In the genomic region with DNA sequence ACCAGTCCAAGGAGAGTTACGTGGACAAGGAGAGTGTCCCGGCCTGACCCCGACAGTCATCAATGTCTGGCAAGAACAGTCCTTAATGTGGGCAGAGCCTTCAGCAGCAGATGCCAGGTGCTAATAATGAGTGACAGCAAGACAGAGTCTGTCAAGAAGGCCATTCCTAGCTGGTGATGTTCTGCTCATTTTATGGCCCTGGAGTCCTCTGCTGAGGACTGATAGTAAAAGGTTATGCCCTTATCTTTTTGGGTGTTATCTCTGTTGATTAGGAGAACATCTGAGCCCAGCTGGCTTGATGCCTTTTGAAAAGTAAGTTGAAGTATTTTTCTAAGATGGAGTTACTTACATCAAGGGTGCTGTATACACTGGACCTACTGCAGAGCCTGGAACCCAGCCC, we compare ENCODE assay signal across 1 cellular context.
A peak's percentile ranks its signal among the peaks of the same experiment; 100 is the strongest.
TF ChIP-seq lines count a peak whose summit lies in the region.

No MANE protein-coding gene starts in this region.

TF ChIP-seq in K562, 482 proteins besides CTCF, POLR2A, EP300 and RAD21 (continued from another document and continues in another):
- no peak for TF ChIP-seq CCNT2 (IDR thresholded peaks at IDR 0.05; ENCODE audit: borderline replicate concordance, extremely low read depth, insufficient read length, low read depth, low read length)
- TF ChIP-seq ZNF197 (CRISPR knock-in tag; IDR thresholded peaks at IDR 0.05; ENCODE audit: low read depth), result 0 out of 2 replicates have a peak, but pooled peaks have one; percentile 77
- TF ChIP-seq, protein P1, sequence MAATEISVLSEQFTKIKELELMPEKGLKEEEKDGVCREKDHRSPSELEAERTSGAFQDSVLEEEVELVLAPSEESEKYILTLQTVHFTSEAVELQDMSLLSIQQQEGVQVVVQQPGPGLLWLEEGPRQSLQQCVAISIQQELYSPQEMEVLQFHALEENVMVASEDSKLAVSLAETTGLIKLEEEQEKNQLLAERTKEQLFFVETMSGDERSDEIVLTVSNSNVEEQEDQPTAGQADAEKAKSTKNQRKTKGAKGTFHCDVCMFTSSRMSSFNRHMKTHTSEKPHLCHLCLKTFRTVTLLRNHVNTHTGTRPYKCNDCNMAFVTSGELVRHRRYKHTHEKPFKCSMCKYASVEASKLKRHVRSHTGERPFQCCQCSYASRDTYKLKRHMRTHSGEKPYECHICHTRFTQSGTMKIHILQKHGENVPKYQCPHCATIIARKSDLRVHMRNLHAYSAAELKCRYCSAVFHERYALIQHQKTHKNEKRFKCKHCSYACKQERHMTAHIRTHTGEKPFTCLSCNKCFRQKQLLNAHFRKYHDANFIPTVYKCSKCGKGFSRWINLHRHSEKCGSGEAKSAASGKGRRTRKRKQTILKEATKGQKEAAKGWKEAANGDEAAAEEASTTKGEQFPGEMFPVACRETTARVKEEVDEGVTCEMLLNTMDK (IDR thresholded peaks at IDR 0.05; ENCODE audit: borderline replicate concordance, insufficient read depth, low read depth, low read length, poor library complexity, severe bottlenecking), result no peak
- no peak for TF ChIP-seq NELFE (IDR thresholded peaks at IDR 0.05; ENCODE audit: insufficient read depth, insufficient read length)
- TF ChIP-seq ZNF165 (CRISPR knock-in tag; IDR thresholded peaks at IDR 0.05; ENCODE audit: borderline replicate concordance), result no peak
- TF ChIP-seq CREBBP (IDR thresholded peaks at IDR 0.05; ENCODE audit: low read depth, low read length), result no peak
- TF ChIP-seq, protein P2, sequence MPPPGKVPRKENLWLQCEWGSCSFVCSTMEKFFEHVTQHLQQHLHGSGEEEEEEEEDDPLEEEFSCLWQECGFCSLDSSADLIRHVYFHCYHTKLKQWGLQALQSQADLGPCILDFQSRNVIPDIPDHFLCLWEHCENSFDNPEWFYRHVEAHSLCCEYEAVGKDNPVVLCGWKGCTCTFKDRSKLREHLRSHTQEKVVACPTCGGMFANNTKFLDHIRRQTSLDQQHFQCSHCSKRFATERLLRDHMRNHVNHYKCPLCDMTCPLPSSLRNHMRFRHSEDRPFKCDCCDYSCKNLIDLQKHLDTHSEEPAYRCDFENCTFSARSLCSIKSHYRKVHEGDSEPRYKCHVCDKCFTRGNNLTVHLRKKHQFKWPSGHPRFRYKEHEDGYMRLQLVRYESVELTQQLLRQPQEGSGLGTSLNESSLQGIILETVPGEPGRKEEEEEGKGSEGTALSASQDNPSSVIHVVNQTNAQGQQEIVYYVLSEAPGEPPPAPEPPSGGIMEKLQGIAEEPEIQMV (tag; conservative IDR thresholded peaks at IDR 0.05; ENCODE audit: low read depth), result no peak
- no peak for TF ChIP-seq ARNT (IDR thresholded peaks at IDR 0.05)
- TF ChIP-seq, protein P3, sequence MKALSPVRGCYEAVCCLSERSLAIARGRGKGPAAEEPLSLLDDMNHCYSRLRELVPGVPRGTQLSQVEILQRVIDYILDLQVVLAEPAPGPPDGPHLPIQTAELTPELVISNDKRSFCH (CRISPR knock-in tag; IDR thresholded peaks at IDR 0.05), result no peak
- TF ChIP-seq, protein P3 (tag; IDR thresholded peaks at IDR 0.05), result peak; percentile 94
- TF ChIP-seq TCF7 (IDR thresholded peaks at IDR 0.05; ENCODE audit: borderline replicate concordance), result no peak
- TF ChIP-seq SNIP1 (IDR thresholded peaks at IDR 0.05; ENCODE audit: low read depth), result no peak
- TF ChIP-seq CREB1 (IDR thresholded peaks at IDR 0.05), result no peak
- TF ChIP-seq CREB1 (CRISPR knock-in tag; IDR thresholded peaks at IDR 0.05), result no peak
- peak; percentile 53 for TF ChIP-seq SMAD4 (CRISPR knock-in tag; conservative IDR thresholded peaks at IDR 0.05)
- TF ChIP-seq, protein P4, sequence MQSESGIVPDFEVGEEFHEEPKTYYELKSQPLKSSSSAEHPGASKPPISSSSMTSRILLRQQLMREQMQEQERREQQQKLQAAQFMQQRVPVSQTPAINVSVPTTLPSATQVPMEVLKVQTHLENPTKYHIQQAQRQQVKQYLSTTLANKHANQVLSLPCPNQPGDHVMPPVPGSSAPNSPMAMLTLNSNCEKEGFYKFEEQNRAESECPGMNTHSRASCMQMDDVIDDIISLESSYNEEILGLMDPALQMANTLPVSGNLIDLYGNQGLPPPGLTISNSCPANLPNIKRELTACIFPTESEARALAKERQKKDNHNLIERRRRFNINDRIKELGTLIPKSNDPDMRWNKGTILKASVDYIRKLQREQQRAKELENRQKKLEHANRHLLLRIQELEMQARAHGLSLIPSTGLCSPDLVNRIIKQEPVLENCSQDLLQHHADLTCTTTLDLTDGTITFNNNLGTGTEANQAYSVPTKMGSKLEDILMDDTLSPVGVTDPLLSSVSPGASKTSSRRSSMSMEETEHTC (IDR thresholded peaks at IDR 0.05), result no peak
- no peak for TF ChIP-seq RB1 (IDR thresholded peaks at IDR 0.05; ENCODE audit: low read depth)
- TF ChIP-seq SMAD1 (IDR thresholded peaks at IDR 0.05; ENCODE audit: low read depth, low read length, partially characterized antibody), result no peak
- TF ChIP-seq HSF4 (CRISPR knock-in tag; IDR thresholded peaks at IDR 0.05; ENCODE audit: borderline replicate concordance), result no peak
- TF ChIP-seq, protein P5, sequence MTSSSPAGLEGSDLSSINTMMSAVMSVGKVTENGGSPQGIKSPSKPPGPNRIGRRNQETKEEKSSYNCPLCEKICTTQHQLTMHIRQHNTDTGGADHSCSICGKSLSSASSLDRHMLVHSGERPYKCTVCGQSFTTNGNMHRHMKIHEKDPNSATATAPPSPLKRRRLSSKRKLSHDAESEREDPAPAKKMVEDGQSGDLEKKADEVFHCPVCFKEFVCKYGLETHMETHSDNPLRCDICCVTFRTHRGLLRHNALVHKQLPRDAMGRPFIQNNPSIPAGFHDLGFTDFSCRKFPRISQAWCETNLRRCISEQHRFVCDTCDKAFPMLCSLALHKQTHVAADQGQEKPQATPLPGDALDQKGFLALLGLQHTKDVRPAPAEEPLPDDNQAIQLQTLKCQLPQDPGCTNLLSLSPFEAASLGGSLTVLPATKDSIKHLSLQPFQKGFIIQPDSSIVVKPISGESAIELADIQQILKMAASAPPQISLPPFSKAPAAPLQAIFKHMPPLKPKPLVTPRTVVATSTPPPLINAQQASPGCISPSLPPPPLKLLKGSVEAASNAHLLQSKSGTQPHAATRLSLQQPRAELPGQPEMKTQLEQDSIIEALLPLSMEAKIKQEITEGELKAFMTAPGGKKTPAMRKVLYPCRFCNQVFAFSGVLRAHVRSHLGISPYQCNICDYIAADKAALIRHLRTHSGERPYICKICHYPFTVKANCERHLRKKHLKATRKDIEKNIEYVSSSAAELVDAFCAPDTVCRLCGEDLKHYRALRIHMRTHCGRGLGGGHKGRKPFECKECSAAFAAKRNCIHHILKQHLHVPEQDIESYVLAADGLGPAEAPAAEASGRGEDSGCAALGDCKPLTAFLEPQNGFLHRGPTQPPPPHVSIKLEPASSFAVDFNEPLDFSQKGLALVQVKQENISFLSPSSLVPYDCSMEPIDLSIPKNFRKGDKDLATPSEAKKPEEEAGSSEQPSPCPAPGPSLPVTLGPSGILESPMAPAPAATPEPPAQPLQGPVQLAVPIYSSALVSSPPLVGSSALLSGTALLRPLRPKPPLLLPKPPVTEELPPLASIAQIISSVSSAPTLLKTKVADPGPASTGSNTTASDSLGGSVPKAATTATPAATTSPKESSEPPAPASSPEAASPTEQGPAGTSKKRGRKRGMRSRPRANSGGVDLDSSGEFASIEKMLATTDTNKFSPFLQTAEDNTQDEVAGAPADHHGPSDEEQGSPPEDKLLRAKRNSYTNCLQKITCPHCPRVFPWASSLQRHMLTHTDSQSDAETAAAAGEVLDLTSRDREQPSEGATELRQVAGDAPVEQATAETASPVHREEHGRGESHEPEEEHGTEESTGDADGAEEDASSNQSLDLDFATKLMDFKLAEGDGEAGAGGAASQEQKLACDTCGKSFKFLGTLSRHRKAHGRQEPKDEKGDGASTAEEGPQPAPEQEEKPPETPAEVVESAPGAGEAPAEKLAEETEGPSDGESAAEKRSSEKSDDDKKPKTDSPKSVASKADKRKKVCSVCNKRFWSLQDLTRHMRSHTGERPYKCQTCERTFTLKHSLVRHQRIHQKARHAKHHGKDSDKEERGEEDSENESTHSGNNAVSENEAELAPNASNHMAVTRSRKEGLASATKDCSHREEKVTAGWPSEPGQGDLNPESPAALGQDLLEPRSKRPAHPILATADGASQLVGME (CRISPR knock-in tag; IDR thresholded peaks at IDR 0.05), result no peak
- TF ChIP-seq TEAD1 (CRISPR knock-in tag; IDR thresholded peaks at IDR 0.05), result peak in 1 of 2 experiments; percentile 82; a peak in 2 of 4 replicates
- TF ChIP-seq TAL1 (IDR thresholded peaks at IDR 0.05), result peak; percentile 73
- TF ChIP-seq SP2 (IDR thresholded peaks at IDR 0.05; ENCODE audit: extremely low read depth, low read depth, low read length, poor library complexity, severe bottlenecking), result no peak
- 0 out of 2 replicates have a peak, but pooled peaks have one; percentile 34 for TF ChIP-seq PML (IDR thresholded peaks at IDR 0.05; ENCODE audit: low read length)
- TF ChIP-seq, protein P6, sequence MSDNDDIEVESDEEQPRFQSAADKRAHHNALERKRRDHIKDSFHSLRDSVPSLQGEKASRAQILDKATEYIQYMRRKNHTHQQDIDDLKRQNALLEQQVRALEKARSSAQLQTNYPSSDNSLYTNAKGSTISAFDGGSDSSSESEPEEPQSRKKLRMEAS (CRISPR knock-in tag; IDR thresholded peaks at IDR 0.05), result no peak
- TF ChIP-seq, protein P7, sequence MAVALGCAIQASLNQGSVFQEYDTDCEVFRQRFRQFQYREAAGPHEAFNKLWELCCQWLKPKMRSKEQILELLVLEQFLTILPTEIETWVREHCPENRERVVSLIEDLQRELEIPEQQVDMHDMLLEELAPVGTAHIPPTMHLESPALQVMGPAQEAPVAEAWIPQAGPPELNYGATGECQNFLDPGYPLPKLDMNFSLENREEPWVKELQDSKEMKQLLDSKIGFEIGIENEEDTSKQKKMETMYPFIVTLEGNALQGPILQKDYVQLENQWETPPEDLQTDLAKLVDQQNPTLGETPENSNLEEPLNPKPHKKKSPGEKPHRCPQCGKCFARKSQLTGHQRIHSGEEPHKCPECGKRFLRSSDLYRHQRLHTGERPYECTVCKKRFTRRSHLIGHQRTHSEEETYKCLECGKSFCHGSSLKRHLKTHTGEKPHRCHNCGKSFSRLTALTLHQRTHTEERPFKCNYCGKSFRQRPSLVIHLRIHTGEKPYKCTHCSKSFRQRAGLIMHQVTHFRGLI (CRISPR knock-in tag; IDR thresholded peaks at IDR 0.05), result peak; percentile 66
- no peak for TF ChIP-seq ZNF133 (CRISPR knock-in tag; IDR thresholded peaks at IDR 0.05)
- no peak for TF ChIP-seq HOXB6 (CRISPR knock-in tag; IDR thresholded peaks at IDR 0.05; ENCODE audit: borderline replicate concordance)
- no peak for TF ChIP-seq SIX5 (IDR thresholded peaks at IDR 0.05; ENCODE audit: borderline replicate concordance in 1 of 2, insufficient read depth in 1 of 2, low read depth in 1 of 2, low read length in 2 of 2)
- no peak for TF ChIP-seq RNF2 (IDR thresholded peaks at IDR 0.05)
- TF ChIP-seq SMAD2 (IDR thresholded peaks at IDR 0.05; ENCODE audit: low read depth, low read length), result no peak
- no peak for TF ChIP-seq WHSC1 (IDR thresholded peaks at IDR 0.05; ENCODE audit: low read length)
- no peak for TF ChIP-seq COPS2 (conservative IDR thresholded peaks at IDR 0.05)
- no peak for TF ChIP-seq HDAC8 (tag; IDR thresholded peaks at IDR 0.05)
- TF ChIP-seq, protein P8, sequence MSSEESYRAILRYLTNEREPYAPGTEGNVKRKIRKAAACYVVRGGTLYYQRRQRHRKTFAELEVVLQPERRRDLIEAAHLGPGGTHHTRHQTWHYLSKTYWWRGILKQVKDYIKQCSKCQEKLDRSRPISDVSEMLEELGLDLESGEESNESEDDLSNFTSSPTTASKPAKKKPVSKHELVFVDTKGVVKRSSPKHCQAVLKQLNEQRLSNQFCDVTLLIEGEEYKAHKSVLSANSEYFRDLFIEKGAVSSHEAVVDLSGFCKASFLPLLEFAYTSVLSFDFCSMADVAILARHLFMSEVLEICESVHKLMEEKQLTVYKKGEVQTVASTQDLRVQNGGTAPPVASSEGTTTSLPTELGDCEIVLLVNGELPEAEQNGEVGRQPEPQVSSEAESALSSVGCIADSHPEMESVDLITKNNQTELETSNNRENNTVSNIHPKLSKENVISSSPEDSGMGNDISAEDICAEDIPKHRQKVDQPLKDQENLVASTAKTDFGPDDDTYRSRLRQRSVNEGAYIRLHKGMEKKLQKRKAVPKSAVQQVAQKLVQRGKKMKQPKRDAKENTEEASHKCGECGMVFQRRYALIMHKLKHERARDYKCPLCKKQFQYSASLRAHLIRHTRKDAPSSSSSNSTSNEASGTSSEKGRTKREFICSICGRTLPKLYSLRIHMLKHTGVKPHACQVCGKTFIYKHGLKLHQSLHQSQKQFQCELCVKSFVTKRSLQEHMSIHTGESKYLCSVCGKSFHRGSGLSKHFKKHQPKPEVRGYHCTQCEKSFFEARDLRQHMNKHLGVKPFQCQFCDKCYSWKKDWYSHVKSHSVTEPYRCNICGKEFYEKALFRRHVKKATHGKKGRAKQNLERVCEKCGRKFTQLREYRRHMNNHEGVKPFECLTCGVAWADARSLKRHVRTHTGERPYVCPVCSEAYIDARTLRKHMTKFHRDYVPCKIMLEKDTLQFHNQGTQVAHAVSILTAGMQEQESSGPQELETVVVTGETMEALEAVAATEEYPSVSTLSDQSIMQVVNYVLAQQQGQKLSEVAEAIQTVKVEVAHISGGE (CRISPR knock-in tag; IDR thresholded peaks at IDR 0.05), result peak in 1 of 3 experiments; percentile 58; a peak in 2 of 6 replicates
- no peak for TF ChIP-seq CHD4 (IDR thresholded peaks at IDR 0.05; ENCODE audit: insufficient read depth, insufficient replicate concordance, low read depth, low read length, poor library complexity, severe bottlenecking)
- no peak for TF ChIP-seq TEAD2 (tag; IDR thresholded peaks at IDR 0.05)
- TF ChIP-seq TGIF2 (CRISPR knock-in tag; IDR thresholded peaks at IDR 0.05), result no peak
- no peak for TF ChIP-seq HDAC1 (IDR thresholded peaks at IDR 0.05)
- no peak for TF ChIP-seq EHMT2 (IDR thresholded peaks at IDR 0.05)
- no peak for TF ChIP-seq ARID2 (IDR thresholded peaks at IDR 0.05)
- TF ChIP-seq, protein P9, sequence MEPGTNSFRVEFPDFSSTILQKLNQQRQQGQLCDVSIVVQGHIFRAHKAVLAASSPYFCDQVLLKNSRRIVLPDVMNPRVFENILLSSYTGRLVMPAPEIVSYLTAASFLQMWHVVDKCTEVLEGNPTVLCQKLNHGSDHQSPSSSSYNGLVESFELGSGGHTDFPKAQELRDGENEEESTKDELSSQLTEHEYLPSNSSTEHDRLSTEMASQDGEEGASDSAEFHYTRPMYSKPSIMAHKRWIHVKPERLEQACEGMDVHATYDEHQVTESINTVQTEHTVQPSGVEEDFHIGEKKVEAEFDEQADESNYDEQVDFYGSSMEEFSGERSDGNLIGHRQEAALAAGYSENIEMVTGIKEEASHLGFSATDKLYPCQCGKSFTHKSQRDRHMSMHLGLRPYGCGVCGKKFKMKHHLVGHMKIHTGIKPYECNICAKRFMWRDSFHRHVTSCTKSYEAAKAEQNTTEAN (CRISPR knock-in tag; IDR thresholded peaks at IDR 0.05), result no peak
- no peak for TF ChIP-seq ZBTB7A (IDR thresholded peaks at IDR 0.05; ENCODE audit: borderline replicate concordance, control insufficient read depth, low read depth, low read length)
- TF ChIP-seq RUNX1 (IDR thresholded peaks at IDR 0.05; ENCODE audit: low read depth), result no peak
- TF ChIP-seq CTBP1 (IDR thresholded peaks at IDR 0.05; ENCODE audit: borderline replicate concordance), result peak; percentile 39; the same call in 1 of the 2 replicates
- TF ChIP-seq FOXJ3 (CRISPR knock-in tag; IDR thresholded peaks at IDR 0.05), result no peak
- no peak for TF ChIP-seq FUS (optimal IDR thresholded peaks at IDR 0.05; ENCODE audit: low read depth, low read length)
